Comparison of ENCODE assay signal across 30 cellular contexts in genomic region chr13:29844441-29844840, GRCh38. TPM values are rescaled to one million over a fixed set of nuclear protein-coding genes. Genes with fewer than 3 reads are reported as not detected.
DNase-seq lines count a peak whose midpoint lies in the region; ATAC-seq and TF ChIP-seq lines count a peak whose summit lies in the region.
"Had no signal": no experiment of that assay in that cellular context is flagged by ENCODE, and none has a peak within 500 bp of the region (broad histone marks: within the 10 kb centered on the region; RNA-seq: fewer than 3 reads in every experiment).

No MANE protein-coding gene starts in this region.

- H3K79me2 ChIP-seq in PC-3 (ENCODE audit: low read length) (peaks cover 93% of the 10 kb centered on the region), OCI-LY7 (ENCODE audit: insufficient read depth, low read depth, low read length) (no peaks in the 10 kb centered on the region; the same call in 1 of the 2 replicates)

- H3K9me3 ChIP-seq in PC-3 (ENCODE audit: low read length) (no peaks in the 10 kb centered on the region), OCI-LY7 (ENCODE audit: low read length) (no peaks in the 10 kb centered on the region)
- H3K9me3 ChIP-seq: body of pancreas, MG63, mucosa of descending colon, psoas muscle, sigmoid colon, tibial nerve had no signal

- H3K27me3 Mint-ChIP-seq in T-cell = no peaks in the 10 kb centered on the region
- H3K27me3 Mint-ChIP-seq: activated CD4-positive, alpha-beta memory T cell treated with anti-CD3 and anti-CD28 coated beads for 36 hours had no signal

- H4K20me1 ChIP-seq in PC-3 (ENCODE audit: low read length) (peaks cover 35% of the 10 kb centered on the region; the same call in 1 of the 2 replicates), OCI-LY7 (ENCODE audit: insufficient read depth, low read length) (peaks cover 12% of the 10 kb centered on the region)

- no peak overlapping the region for H3K27ac ChIP-seq in PC-3 (ENCODE audit: low read length)
- no peak overlapping the region for H3K27ac ChIP-seq in OCI-LY7 (ENCODE audit: low read depth, low read length, poor library complexity, severe bottlenecking)
- H3K27ac ChIP-seq: body of pancreas, psoas muscle, sigmoid colon had no signal

- no peaks in the 10 kb centered on the region for H3K27me3 ChIP-seq in PC-3 (ENCODE audit: low read length)
- H3K27me3 ChIP-seq: body of pancreas, dorsolateral prefrontal cortex, MG63, sigmoid colon, tibial nerve had no signal

- H3K4me2 ChIP-seq in PC-3 (ENCODE audit: low read length) (peak overlapping the region; percentile 21; the same call in 1 of the 2 replicates), OCI-LY7 (ENCODE audit: low read length) (no peak overlapping the region)

- CTCF ChIA-PET in PC-3 (lab: Charles Lee) (interaction anchor here (0.6 kb wide), 1 partner anchor 88 kb away, joined by 3 read pairs; no protein-coding TSS in a partner anchor), T-cell (lab: Charles Lee) (interaction anchor here (0.8 to 13.3 kb wide), 7 partner anchors 9 to 271 kb away, joined by 3 to 94 read pairs (median 4); no protein-coding TSS in a partner anchor), OCI-LY7 (lab: Charles Lee; ENCODE audit: unreplicated experiment) (no interaction called here)

- intact Hi-C loops in PC-3 (cut with micrococcal nuclease) (no loop called here), OCI-LY7 (cut with micrococcal nuclease; ENCODE audit: unreplicated experiment) (loop anchor here (10.0 kb wide), 1 partner anchor 350 kb away; no protein-coding TSS in a partner anchor)

- BruUV-seq in PC-3 (replicated peaks; lab: Mats Ljungman, UMichigan) (no TSS peak), OCI-LY7 (replicated peaks; lab: Mats Ljungman, UMichigan) (no TSS peak)

- H3K9me2 ChIP-seq in PC-3 (replicated peaks; ENCODE audit: low read length) = no peaks in the 10 kb centered on the region
- no peaks in the 10 kb centered on the region for H3K9me2 ChIP-seq in OCI-LY7 (ENCODE audit: insufficient read depth, low read length)

- peaks cover 71 to 83% (median 75%) of the 10 kb centered on the region in 3 donors for H3K4me1 Mint-ChIP-seq in T-cell

- H3K9me3 Mint-ChIP-seq in T-cell = no peaks in the 10 kb centered on the region
- H3K9me3 Mint-ChIP-seq: activated CD4-positive, alpha-beta memory T cell treated with anti-CD3 and anti-CD28 coated beads for 36 hours; CD14-positive monocyte; natural killer cell had no signal

- POLR2A ChIA-PET in PC-3 (lab: Charles Lee; ENCODE audit: unreplicated experiment) (no interaction called here), T-cell (lab: Charles Lee) (interaction anchor here in 1 of 2 donors (1.0 kb wide), 1 partner anchor 10 kb away, joined by 4 read pairs; no protein-coding TSS in a partner anchor), OCI-LY7 (lab: Charles Lee) (interaction anchor here (0.5 to 0.8 kb wide), 2 partner anchors 23 to 432 kb away, joined by 3 to 4 read pairs; no protein-coding TSS in a partner anchor)

- H3K36me3 ChIP-seq in PC-3 (ENCODE audit: low read depth, low read length) = no peaks in the 10 kb centered on the region
- H3K36me3 ChIP-seq in OCI-LY7 (ENCODE audit: insufficient read depth, low read length) = no peaks in the 10 kb centered on the region
- H3K36me3 ChIP-seq: MG63, sigmoid colon, tibial nerve had no signal

- ATAC-seq in PC-3 (no peak), GM21423 (IDR thresholded peaks at IDR 0.05; ENCODE audit: unreplicated experiment) (no peak), T-cell (replicated peaks in 1 of 4) (no peak)
- ATAC-seq: body of pancreas, mucosa of descending colon, natural killer cell, Panc1, psoas muscle had no signal

- H2AFZ ChIP-seq in PC-3 (ENCODE audit: low read length) (no peak overlapping the region), OCI-LY7 (ENCODE audit: low read length) (no peak overlapping the region)

- peaks cover 4% of the 10 kb centered on the region for H3K36me3 Mint-ChIP-seq in T-cell
- H3K36me3 Mint-ChIP-seq: CD14-positive monocyte, natural killer cell had no signal

- H3K4me1 ChIP-seq in PC-3 (ENCODE audit: insufficient read depth, low read length) = peaks cover 32% of the 10 kb centered on the region
- peaks cover 16% of the 10 kb centered on the region for H3K4me1 ChIP-seq in OCI-LY7 (ENCODE audit: insufficient read depth, low read length, poor library complexity, severe bottlenecking)

- no peaks in the 10 kb centered on the region for H3F3A ChIP-seq in PC-3 (ENCODE audit: low read length, unreplicated experiment)

- peak; percentile 65 for DNase-seq in EL
- no peak for DNase-seq in PC-3
- DNase-seq in fibroblast of the aortic adventitia (ENCODE audit: low read depth) = peak; percentile 55
- no peak for DNase-seq in T-cell
- DNase-seq in CD1c-positive myeloid dendritic cell (ENCODE audit: extremely low spot score) = no peak
- DNase-seq in OCI-LY7 (ENCODE audit: low spot score) = no peak
- DNase-seq: activated CD4-positive, alpha-beta memory T cell treated with anti-CD3 and anti-CD28 coated beads for 36 hours; activated CD4-positive, alpha-beta T cell treated with anti-CD3 and anti-CD28 coated beads for 1 hour; activated naive CD4-positive, alpha-beta T cell treated with Interleukin-2 at 50 U/mL for 16 hours; body of pancreas; dorsolateral prefrontal cortex; hippocampal formation; MG63; mucosa of descending colon; natural killer cell; NCI-H1105 treated with DMSO at 0.1 percent for 48 hours; NCI-H2029 treated with DMSO at 0.1 percent for 48 hours; NCI-H2227 treated with DMSO at 0.1 percent for 48 hours; NCI-H69; nucleus accumbens; psoas muscle; SHP77; sigmoid colon; stimulated activated CD4-positive, alpha-beta T cell treated with anti-CD3 and anti-CD28 coated beads, Interleukin-4, amount 100 ng/mL, for 4 hours; T-helper 2 cell had no signal

- H3K9ac ChIP-seq in PC-3 (ENCODE audit: low read length) = no peak overlapping the region

- no peak for TF ChIP-seq CTCF in PC-3 (conservative IDR thresholded peaks at IDR 0.05; ENCODE audit: low read depth, low read length)
- no peak for TF ChIP-seq CTCF in fibroblast of the aortic adventitia (IDR thresholded peaks at IDR 0.05; ENCODE audit: insufficient read depth, low read length)
- no peak for TF ChIP-seq CTCF in OCI-LY7 (conservative IDR thresholded peaks at IDR 0.05; ENCODE audit: low read length)

- H3K4me3 ChIP-seq in PC-3 (ENCODE audit: low read length) (no peak overlapping the region), fibroblast of the aortic adventitia (ENCODE audit: low read depth, low read length) (no peak overlapping the region), OCI-LY7 (ENCODE audit: low read depth, low read length, poor library complexity, severe bottlenecking) (no peak overlapping the region)
- H3K4me3 ChIP-seq: body of pancreas, lung, MG63, mucosa of descending colon, sigmoid colon, tibial nerve had no signal

- H3K27ac Mint-ChIP-seq in T-cell = no peak overlapping the region
- H3K27ac Mint-ChIP-seq: activated CD4-positive, alpha-beta memory T cell treated with anti-CD3 and anti-CD28 coated beads for 36 hours; CD14-positive monocyte had no signal

- H3K4me3 Mint-ChIP-seq in T-cell = no peak overlapping the region
- H3K4me3 Mint-ChIP-seq: activated CD4-positive, alpha-beta memory T cell treated with anti-CD3 and anti-CD28 coated beads for 36 hours; CD14-positive monocyte had no signal

RNA-seq across cellular contexts. Expression of gene UBL3, which starts 6.0 kb away (rescaled TPM):
- total RNA-seq in PC-3 (2014; rRNA removed) = 10.9 and 13.9 TPM in 2 replicates
- total RNA-seq in fibroblast of the aortic adventitia (ENCODE audit: low replicate concordance) = 21.1 and 57.7 TPM in 2 replicates
- total RNA-seq in T-cell = 10 to 100 TPM; 32.7 to 42.1 (median 34.6) TPM
- 5.6 and 6.7 TPM in 2 replicates for total RNA-seq in OCI-LY7 (2014; rRNA removed; shearing (Covaris generic))
- total RNA-seq in OCI-LY7 (2022) = 11.4 and 12.2 TPM in 2 replicates

Comparison
In these comparisons a context has a peak if more than half of its experiments do, and no peak if none do; other contexts are left out.
1. DNase-seq: peak in EL (single experiment) and fibroblast of the aortic adventitia (single experiment); none in PC-3 (single experiment), T-cell (0 of 34), CD1c-positive myeloid dendritic cell (single experiment) and OCI-LY7 (single experiment).